Comparison of ENCODE assay signal across 18 cellular contexts in the genomic region with DNA sequence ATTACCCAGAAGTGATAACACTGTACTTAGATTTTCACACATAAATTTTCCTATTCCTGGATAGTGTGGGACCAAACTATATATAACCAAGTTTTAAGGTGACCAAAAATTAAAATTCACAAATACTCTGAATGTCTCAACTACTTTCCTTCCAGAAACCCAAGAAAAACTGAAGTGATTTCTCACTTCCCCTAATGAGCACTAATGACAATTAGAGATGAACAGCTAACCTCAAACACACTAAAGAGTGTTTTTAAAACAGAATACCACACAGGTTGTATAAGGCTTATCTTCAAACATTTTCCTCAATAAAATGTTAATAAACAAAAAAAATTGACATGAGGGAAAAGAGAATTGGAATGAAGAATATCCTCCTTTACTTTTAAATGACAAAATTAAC.
DNase-seq lines count a peak whose midpoint lies in the region; ATAC-seq and TF ChIP-seq lines count a peak whose summit lies in the region.
"Had no signal": no experiment of that assay in that cellular context is flagged by ENCODE, and none has a peak within 500 bp of the region (broad histone marks: within the 10 kb centered on the region; RNA-seq: fewer than 3 reads in every experiment).

No MANE protein-coding gene starts in this region.

- TF ChIP-seq CTCF in GM10266 (IDR thresholded peaks at IDR 0.05; ENCODE audit: control insufficient read depth, insufficient read depth, low read depth, missing control alignments), result no peak

- DNase-seq in GM10266 (ENCODE audit: extremely low spot score), result peak; percentile 7
- no peak for DNase-seq in HK-2 (ENCODE audit: unreplicated experiment)
- DNase-seq in islet precursor cell, result no peak
- DNase-seq in NCI-H510A (lab: John Stamatoyannopoulos, UW), result no peak
- no peak for DNase-seq in effector CD4-positive, alpha-beta T cell
- DNase-seq: AML-193; Caco-2; CD4-positive, alpha-beta T cell; GOT3; H7; HFFc6; IMR-90 had no signal

- ATAC-seq in GM19351 (IDR thresholded peaks at IDR 0.05; ENCODE audit: unreplicated experiment) (peak; percentile 79), GM21526 (IDR thresholded peaks at IDR 0.05; ENCODE audit: low FRiP score, unreplicated experiment) (peak; percentile 75), HG02870 (IDR thresholded peaks at IDR 0.05; ENCODE audit: unreplicated experiment) (peak; percentile 71)
- ATAC-seq: A549, HCT116, K562 had no signal
